ENCODE assay signal across 2 cellular contexts in the genomic region with DNA sequence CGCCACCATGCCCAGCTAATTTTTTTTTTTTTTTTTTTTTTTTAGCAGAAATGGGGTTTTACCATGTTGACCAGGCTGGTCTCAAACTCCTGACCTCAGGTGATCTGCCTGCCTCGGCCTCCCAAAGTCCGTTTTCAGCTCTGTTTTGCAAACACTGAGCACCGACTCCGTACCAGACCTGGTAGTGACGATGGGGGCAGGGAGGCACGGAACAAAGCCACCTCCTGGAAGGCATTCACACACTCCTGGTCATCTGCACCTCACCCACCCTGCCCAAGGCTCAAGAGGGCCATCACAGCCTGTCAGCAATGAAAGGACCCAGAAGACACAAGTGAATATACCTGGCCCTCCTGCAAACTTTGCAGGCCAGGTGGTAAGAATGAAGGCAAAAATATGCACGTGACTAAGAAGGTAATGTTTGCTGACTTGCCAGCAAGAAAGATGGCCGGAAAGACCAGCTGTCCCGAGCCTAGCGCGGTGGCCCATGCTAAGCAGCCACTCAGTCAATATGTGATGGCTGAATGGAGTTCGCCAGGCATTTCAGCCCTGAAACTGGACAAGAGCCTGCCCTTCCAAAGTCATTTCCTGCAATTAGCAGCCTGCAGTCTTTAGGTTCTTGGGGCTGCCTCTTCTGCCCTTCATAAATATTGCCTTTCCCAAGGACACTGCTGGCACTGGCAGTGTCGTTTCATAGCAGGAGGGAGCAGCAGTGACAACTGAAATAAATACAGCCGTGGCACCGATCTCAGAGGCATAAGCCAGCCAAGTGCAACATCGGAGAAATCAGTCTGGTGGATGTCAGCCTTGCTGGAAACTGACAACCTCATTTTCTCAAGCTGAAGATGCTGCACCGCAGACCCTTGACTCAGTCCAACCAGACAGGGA.
A peak's percentile ranks its signal among the peaks of the same experiment; 100 is the strongest.
TF ChIP-seq lines count a peak whose summit lies in the region.

No MANE protein-coding gene starts in this region.

TF ChIP-seq in GM12878, 131 proteins besides CTCF, POLR2A, EP300 and RAD21 (continues in another document):
- no peak for TF ChIP-seq CBFB (IDR thresholded peaks at IDR 0.05; ENCODE audit: low read depth)
- TF ChIP-seq SMC3 (IDR thresholded peaks at IDR 0.05; ENCODE audit: borderline replicate concordance, low read length) = no peak
- TF ChIP-seq, protein P1, sequence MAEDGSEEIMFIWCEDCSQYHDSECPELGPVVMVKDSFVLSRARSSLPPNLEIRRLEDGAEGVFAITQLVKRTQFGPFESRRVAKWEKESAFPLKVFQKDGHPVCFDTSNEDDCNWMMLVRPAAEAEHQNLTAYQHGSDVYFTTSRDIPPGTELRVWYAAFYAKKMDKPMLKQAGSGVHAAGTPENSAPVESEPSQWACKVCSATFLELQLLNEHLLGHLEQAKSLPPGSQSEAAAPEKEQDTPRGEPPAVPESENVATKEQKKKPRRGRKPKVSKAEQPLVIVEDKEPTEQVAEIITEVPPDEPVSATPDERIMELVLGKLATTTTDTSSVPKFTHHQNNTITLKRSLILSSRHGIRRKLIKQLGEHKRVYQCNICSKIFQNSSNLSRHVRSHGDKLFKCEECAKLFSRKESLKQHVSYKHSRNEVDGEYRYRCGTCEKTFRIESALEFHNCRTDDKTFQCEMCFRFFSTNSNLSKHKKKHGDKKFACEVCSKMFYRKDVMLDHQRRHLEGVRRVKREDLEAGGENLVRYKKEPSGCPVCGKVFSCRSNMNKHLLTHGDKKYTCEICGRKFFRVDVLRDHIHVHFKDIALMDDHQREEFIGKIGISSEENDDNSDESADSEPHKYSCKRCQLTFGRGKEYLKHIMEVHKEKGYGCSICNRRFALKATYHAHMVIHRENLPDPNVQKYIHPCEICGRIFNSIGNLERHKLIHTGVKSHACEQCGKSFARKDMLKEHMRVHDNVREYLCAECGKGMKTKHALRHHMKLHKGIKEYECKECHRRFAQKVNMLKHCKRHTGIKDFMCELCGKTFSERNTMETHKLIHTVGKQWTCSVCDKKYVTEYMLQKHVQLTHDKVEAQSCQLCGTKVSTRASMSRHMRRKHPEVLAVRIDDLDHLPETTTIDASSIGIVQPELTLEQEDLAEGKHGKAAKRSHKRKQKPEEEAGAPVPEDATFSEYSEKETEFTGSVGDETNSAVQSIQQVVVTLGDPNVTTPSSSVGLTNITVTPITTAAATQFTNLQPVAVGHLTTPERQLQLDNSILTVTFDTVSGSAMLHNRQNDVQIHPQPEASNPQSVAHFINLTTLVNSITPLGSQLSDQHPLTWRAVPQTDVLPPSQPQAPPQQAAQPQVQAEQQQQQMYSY (CRISPR knock-in tag; IDR thresholded peaks at IDR 0.05) = no peak
- TF ChIP-seq, protein P2, sequence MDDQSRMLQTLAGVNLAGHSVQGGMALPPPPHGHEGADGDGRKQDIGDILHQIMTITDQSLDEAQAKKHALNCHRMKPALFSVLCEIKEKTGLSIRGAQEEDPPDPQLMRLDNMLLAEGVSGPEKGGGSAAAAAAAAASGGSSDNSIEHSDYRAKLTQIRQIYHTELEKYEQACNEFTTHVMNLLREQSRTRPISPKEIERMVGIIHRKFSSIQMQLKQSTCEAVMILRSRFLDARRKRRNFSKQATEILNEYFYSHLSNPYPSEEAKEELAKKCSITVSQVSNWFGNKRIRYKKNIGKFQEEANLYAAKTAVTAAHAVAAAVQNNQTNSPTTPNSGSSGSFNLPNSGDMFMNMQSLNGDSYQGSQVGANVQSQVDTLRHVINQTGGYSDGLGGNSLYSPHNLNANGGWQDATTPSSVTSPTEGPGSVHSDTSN (IDR thresholded peaks at IDR 0.05; ENCODE audit: insufficient replicate concordance, low read depth, low read length) = no peak
- no peak for TF ChIP-seq CEBPB (IDR thresholded peaks at IDR 0.05; ENCODE audit: borderline replicate concordance in 1 of 2, low read depth in 2 of 2, low read length in 2 of 2)
- TF ChIP-seq RELA (IDR thresholded peaks at IDR 0.05; ENCODE audit: borderline replicate concordance, partially characterized antibody) = no peak
- TF ChIP-seq CHD1 (IDR thresholded peaks at IDR 0.05; ENCODE audit: low read depth, low read length) = no peak
- TF ChIP-seq LARP7 (IDR thresholded peaks at IDR 0.05) = no peak
- no peak for TF ChIP-seq MTA2 (IDR thresholded peaks at IDR 0.05; ENCODE audit: low read depth)
- TF ChIP-seq KLF5 (IDR thresholded peaks at IDR 0.05; ENCODE audit: partially characterized antibody) = no peak
- TF ChIP-seq DPF2 (IDR thresholded peaks at IDR 0.05) = no peak
- no peak for TF ChIP-seq HDGF (IDR thresholded peaks at IDR 0.05)
- no peak for TF ChIP-seq GABPA (IDR thresholded peaks at IDR 0.05; ENCODE audit: low read depth)
- TF ChIP-seq, protein P3, sequence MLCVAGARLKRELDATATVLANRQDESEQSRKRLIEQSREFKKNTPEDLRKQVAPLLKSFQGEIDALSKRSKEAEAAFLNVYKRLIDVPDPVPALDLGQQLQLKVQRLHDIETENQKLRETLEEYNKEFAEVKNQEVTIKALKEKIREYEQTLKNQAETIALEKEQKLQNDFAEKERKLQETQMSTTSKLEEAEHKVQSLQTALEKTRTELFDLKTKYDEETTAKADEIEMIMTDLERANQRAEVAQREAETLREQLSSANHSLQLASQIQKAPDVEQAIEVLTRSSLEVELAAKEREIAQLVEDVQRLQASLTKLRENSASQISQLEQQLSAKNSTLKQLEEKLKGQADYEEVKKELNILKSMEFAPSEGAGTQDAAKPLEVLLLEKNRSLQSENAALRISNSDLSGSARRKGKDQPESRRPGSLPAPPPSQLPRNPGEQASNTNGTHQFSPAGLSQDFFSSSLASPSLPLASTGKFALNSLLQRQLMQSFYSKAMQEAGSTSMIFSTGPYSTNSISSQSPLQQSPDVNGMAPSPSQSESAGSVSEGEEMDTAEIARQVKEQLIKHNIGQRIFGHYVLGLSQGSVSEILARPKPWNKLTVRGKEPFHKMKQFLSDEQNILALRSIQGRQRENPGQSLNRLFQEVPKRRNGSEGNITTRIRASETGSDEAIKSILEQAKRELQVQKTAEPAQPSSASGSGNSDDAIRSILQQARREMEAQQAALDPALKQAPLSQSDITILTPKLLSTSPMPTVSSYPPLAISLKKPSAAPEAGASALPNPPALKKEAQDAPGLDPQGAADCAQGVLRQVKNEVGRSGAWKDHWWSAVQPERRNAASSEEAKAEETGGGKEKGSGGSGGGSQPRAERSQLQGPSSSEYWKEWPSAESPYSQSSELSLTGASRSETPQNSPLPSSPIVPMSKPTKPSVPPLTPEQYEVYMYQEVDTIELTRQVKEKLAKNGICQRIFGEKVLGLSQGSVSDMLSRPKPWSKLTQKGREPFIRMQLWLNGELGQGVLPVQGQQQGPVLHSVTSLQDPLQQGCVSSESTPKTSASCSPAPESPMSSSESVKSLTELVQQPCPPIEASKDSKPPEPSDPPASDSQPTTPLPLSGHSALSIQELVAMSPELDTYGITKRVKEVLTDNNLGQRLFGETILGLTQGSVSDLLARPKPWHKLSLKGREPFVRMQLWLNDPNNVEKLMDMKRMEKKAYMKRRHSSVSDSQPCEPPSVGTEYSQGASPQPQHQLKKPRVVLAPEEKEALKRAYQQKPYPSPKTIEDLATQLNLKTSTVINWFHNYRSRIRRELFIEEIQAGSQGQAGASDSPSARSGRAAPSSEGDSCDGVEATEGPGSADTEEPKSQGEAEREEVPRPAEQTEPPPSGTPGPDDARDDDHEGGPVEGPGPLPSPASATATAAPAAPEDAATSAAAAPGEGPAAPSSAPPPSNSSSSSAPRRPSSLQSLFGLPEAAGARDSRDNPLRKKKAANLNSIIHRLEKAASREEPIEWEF (IDR thresholded peaks at IDR 0.05; ENCODE audit: insufficient replicate concordance, low read depth, low read length) = no peak
- TF ChIP-seq RAD51 (IDR thresholded peaks at IDR 0.05) = no peak
- TF ChIP-seq, protein P4, sequence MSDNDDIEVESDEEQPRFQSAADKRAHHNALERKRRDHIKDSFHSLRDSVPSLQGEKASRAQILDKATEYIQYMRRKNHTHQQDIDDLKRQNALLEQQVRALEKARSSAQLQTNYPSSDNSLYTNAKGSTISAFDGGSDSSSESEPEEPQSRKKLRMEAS (IDR thresholded peaks at IDR 0.05; ENCODE audit: low read depth, low read length) = no peak
- TF ChIP-seq NFYA (IDR thresholded peaks at IDR 0.05; ENCODE audit: borderline replicate concordance, low read depth, low read length) = no peak

TF ChIP-seq in liver, 16 proteins besides CTCF, POLR2A, EP300 and RAD21:
- TF ChIP-seq, protein P5, sequence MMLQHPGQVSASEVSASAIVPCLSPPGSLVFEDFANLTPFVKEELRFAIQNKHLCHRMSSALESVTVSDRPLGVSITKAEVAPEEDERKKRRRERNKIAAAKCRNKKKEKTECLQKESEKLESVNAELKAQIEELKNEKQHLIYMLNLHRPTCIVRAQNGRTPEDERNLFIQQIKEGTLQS (IDR thresholded peaks at IDR 0.05) = no peak
- no peak for TF ChIP-seq GABPA (IDR thresholded peaks at IDR 0.05 in 1 of 2, conservative IDR thresholded peaks at IDR 0.05 in 1 of 2)
- no peak for TF ChIP-seq EGR1 (IDR thresholded peaks at IDR 0.05; ENCODE audit: low read depth in 2 of 2)
- peak in 1 of 2 donors; percentile 46 for TF ChIP-seq HNF4A (conservative IDR thresholded peaks at IDR 0.05)
- no peak for TF ChIP-seq YY1 (IDR thresholded peaks at IDR 0.05)
- no peak for TF ChIP-seq JUND (IDR thresholded peaks at IDR 0.05)
- peak in 1 of 2 donors; percentile 26 for TF ChIP-seq RXRA (IDR thresholded peaks at IDR 0.05)
- no peak for TF ChIP-seq NR2F2 (IDR thresholded peaks at IDR 0.05)
- TF ChIP-seq SP1 (IDR thresholded peaks at IDR 0.05) = peak; percentile 44
- no peak for TF ChIP-seq FOXA2 (IDR thresholded peaks at IDR 0.05)
